Comparison of ENCODE assay signal across 7 cellular contexts in genomic region chr15:85047271-85047948, GRCh38.
DNase-seq lines count a peak whose midpoint lies in the region; ATAC-seq and TF ChIP-seq lines count a peak whose summit lies in the region.

No MANE protein-coding gene starts in this region.

- H3K79me2 ChIP-seq in GM23248 (ENCODE audit: insufficient read depth): peaks cover 99% of the 10 kb centered on the region

- POLR2A ChIA-PET in RWPE1 (lab: Yijun Ruan, JAX; ENCODE audit: low non-redundant PET): interaction anchor here (0.5 to 0.6 kb wide), 2 partner anchors 44 to 94 kb away, joined by 3 to 5 read pairs; no protein-coding TSS in a partner anchor

- H2AFZ ChIP-seq in GM23248: peak overlapping the region; percentile 49

- DNase-seq in GM23248: peak; percentile 80
- peak; percentile 60 for DNase-seq in RWPE1 (ENCODE audit: low spot score)
- DNase-seq in fibroblast of mammary gland (ENCODE audit: low read depth): peak; percentile 90
- DNase-seq in pons (ENCODE audit: low spot score): peak; percentile 91
- DNase-seq in NCI-H1930 (lab: John Stamatoyannopoulos, UW): no peak
- no peak for DNase-seq in NCI-H1105 (lab: John Stamatoyannopoulos, UW)

- no peaks in the 10 kb centered on the region for H4K20me1 ChIP-seq in GM23248 (ENCODE audit: insufficient read depth)

- H3K4me1 ChIP-seq in GM23248 (ENCODE audit: insufficient read depth): peaks cover 27% of the 10 kb centered on the region

- no peaks in the 10 kb centered on the region for H3K36me3 ChIP-seq in GM23248 (ENCODE audit: low read depth)

- TF ChIP-seq CTCF in RWPE1 (conservative IDR thresholded peaks at IDR 0.05; ENCODE audit: low read depth) (no peak), fibroblast of mammary gland (conservative IDR thresholded peaks at IDR 0.05; ENCODE audit: control insufficient read depth, insufficient read depth, low read depth, low read length) (no peak)

- H3K4me3 ChIP-seq in GM23248 (peak overlapping the region; percentile 41), fibroblast of mammary gland (ENCODE audit: control insufficient read depth, low read depth, low read length) (no peak overlapping the region)

- no peaks in the 10 kb centered on the region for H3K9me2 ChIP-seq in GM23248 (ENCODE audit: insufficient read depth)

- 45 to 52% methylated on average over 7 of the region's 7 CpGs for WGBS in GM23248 (ENCODE audit: low coverage in 1 of 2, low lambda C conversion rate in 2 of 2, missing lambda C conversion rate in 2 of 2), 2 experiments

- CTCF ChIA-PET in RWPE1 (lab: Yijun Ruan, JAX): interaction anchor here (0.7 kb wide), 1 partner anchor 119 kb away, joined by 3 read pairs; no protein-coding TSS in a partner anchor

- peak overlapping the region; percentile 65 for H3K9ac ChIP-seq in GM23248

- H3K27me3 ChIP-seq in GM23248 (replicated peaks; ENCODE audit: insufficient read depth): no peaks in the 10 kb centered on the region

- H3K9me3 ChIP-seq in GM23248 (ENCODE audit: low read depth): no peaks in the 10 kb centered on the region

- H3K27ac ChIP-seq in GM23248 (peak overlapping the region; percentile 56), RWPE1 (no peak overlapping the region)

- in situ Hi-C loops in GM23248 (cut with MboI): loop anchor here (5.0 to 10.0 kb wide), 2 partner anchors 90 to 453 kb away; no protein-coding TSS in a partner anchor

- peak overlapping the region; percentile 80 for H3K4me2 ChIP-seq in GM23248 (ENCODE audit: unreplicated experiment)

- no peak for ATAC-seq in HG03039 (IDR thresholded peaks at IDR 0.05; ENCODE audit: unreplicated experiment)

- peaks cover 25% of the 10 kb centered on the region; the same call in 1 of the 2 replicates for H3F3A ChIP-seq in GM23248 (ENCODE audit: insufficient read depth)

Comparison
In these comparisons a context has a peak if more than half of its experiments do, and no peak if none do; other contexts are left out.
1. DNase-seq: peak in GM23248 (single experiment), RWPE1 (single experiment), fibroblast of mammary gland (single experiment) and pons (single experiment); none in NCI-H1930 (0 of 2) and NCI-H1105 (single experiment).